In genomic region chr2:104405628-104406027, GRCh38 we compare ENCODE assay signal across 20 cellular contexts.
DNase-seq lines count a peak whose midpoint lies in the region; FAIRE-seq and TF ChIP-seq lines count a peak whose summit lies in the region.
"Had no signal": no experiment of that assay in that cellular context is flagged by ENCODE, and none has a peak within 500 bp of the region (broad histone marks: within the 10 kb centered on the region; RNA-seq: fewer than 3 reads in every experiment).

No MANE protein-coding gene starts in this region.

- no peak overlapping the region for H2AFZ ChIP-seq in trophoblast cell (ENCODE audit: insufficient read depth, low read length, poor library complexity)

- H3K4me1 ChIP-seq in trophoblast cell (ENCODE audit: control insufficient read depth in 1 of 2, insufficient read depth in 2 of 2, low read length in 2 of 2): no peaks in the 10 kb centered on the region
- no peaks in the 10 kb centered on the region for H3K4me1 ChIP-seq in kidney (ENCODE audit: control insufficient read depth in 1 of 2, insufficient read depth in 1 of 2, low read depth in 1 of 2, low read length in 2 of 2)
- H3K4me1 ChIP-seq: BE2C, HAP-1 had no signal

- H3K27ac ChIP-seq in trophoblast cell (ENCODE audit: low read depth, low read length) (no peak overlapping the region), kidney (ENCODE audit: low read depth in 2 of 2, low read length in 2 of 2) (no peak overlapping the region)
- H3K27ac ChIP-seq: C4-2B, HL-60 had no signal

- no peak overlapping the region for H2AK5ac ChIP-seq in trophoblast cell (ENCODE audit: low read length)

- no peak overlapping the region for H4K8ac ChIP-seq in trophoblast cell (ENCODE audit: low read depth, low read length)

- no peaks in the 10 kb centered on the region for H3K9me3 ChIP-seq in trophoblast cell (ENCODE audit: insufficient read depth, low read depth, low read length)
- H3K9me3 ChIP-seq in kidney (ENCODE audit: control insufficient read depth in 1 of 2, low read length in 2 of 2): no peaks in the 10 kb centered on the region
- H3K9me3 ChIP-seq: BE2C, HAP-1 had no signal

- H3K79me1 ChIP-seq in trophoblast cell (ENCODE audit: low read length): no peaks in the 10 kb centered on the region

- peak overlapping the region; percentile 49 for H3K27ac Mint-ChIP-seq in activated naive CD4-positive, alpha-beta T cell treated with anti-CD3 and anti-CD28 coated beads, Interleukin-2, amount 50 U/mL, for 24 hours
- H3K27ac Mint-ChIP-seq in activated naive CD4-positive, alpha-beta T cell treated with anti-CD3 and anti-CD28 coated beads, Interleukin-2, amount 10 ng/mL, durations not matched to agents 7 days and 5 days: no peak overlapping the region
- peak overlapping the region in 4 of 5 experiments; percentile 66 to 95 (median 88) for H3K27ac Mint-ChIP-seq in brain
- H3K27ac Mint-ChIP-seq: CD4-positive, alpha-beta memory T cell; HFFc6 had no signal

- peak overlapping the region; percentile 84 for H4K12ac ChIP-seq in trophoblast cell (ENCODE audit: low read depth, low read length)

- no peak overlapping the region for H4K91ac ChIP-seq in trophoblast cell (ENCODE audit: low read depth, low read length)

- H3K4me2 ChIP-seq in trophoblast cell (ENCODE audit: low read length): no peak overlapping the region

- no peak for TF ChIP-seq CTCF in brain (conservative IDR thresholded peaks at IDR 0.05)
- TF ChIP-seq CTCF in kidney (IDR thresholded peaks at IDR 0.05; ENCODE audit: borderline replicate concordance, extremely low read depth, insufficient read depth): no peak

- H3K4me3 ChIP-seq in trophoblast cell (ENCODE audit: low read depth, low read length) (no peak overlapping the region), kidney (ENCODE audit: low read length in 2 of 2) (no peak overlapping the region)
- H3K4me3 ChIP-seq: HAP-1 had no signal

- H2BK5ac ChIP-seq in trophoblast cell (ENCODE audit: low read depth, low read length, poor library complexity): no peak overlapping the region

- H2BK120ac ChIP-seq in trophoblast cell (ENCODE audit: insufficient read depth, low read length, poor library complexity): no peak overlapping the region

- CTCF ChIA-PET in activated naive CD4-positive, alpha-beta T cell treated with anti-CD3 and anti-CD28 coated beads, Interleukin-2, amount 10 ng/mL, durations not matched to agents 7 days and 5 days (lab: Charles Lee): no interaction called here

- H2BK12ac ChIP-seq in trophoblast cell (ENCODE audit: low read length): no peak overlapping the region

- H3K79me2 ChIP-seq in trophoblast cell (ENCODE audit: control insufficient read depth, insufficient read depth, low read length, poor library complexity): no peaks in the 10 kb centered on the region

- no peaks in the 10 kb centered on the region for H3K9me3 Mint-ChIP-seq in activated naive CD4-positive, alpha-beta T cell treated with anti-CD3 and anti-CD28 coated beads, Interleukin-2, amount 50 U/mL, for 24 hours
- H3K9me3 Mint-ChIP-seq in activated naive CD4-positive, alpha-beta T cell treated with anti-CD3 and anti-CD28 coated beads, Interleukin-2, amount 10 ng/mL, durations not matched to agents 7 days and 5 days: no peaks in the 10 kb centered on the region
- H3K9me3 Mint-ChIP-seq in brain: peaks cover 0 to 3% (median 0%) of the 10 kb centered on the region in 5 experiments

- no peak for FAIRE-seq in kidney (lab: Jason Lieb, UNC)
- FAIRE-seq: A204.1, D721Med, GM19239, H1 had no signal

- H3K36me3 ChIP-seq in trophoblast cell (ENCODE audit: control insufficient read depth in 1 of 2, insufficient read depth in 2 of 2, low read length in 2 of 2) (no peaks in the 10 kb centered on the region), kidney (ENCODE audit: control insufficient read depth in 1 of 2, insufficient read depth in 2 of 2, low read length in 2 of 2) (no peaks in the 10 kb centered on the region)
- H3K36me3 ChIP-seq: BE2C, HAP-1 had no signal

- no peak overlapping the region for H3K23ac ChIP-seq in trophoblast cell (ENCODE audit: low read length)

- no peak overlapping the region for H3K4ac ChIP-seq in trophoblast cell (ENCODE audit: low read depth, low read length)

- H3K4me1 Mint-ChIP-seq in activated naive CD4-positive, alpha-beta T cell treated with anti-CD3 and anti-CD28 coated beads, Interleukin-2, amount 50 U/mL, for 24 hours: no peaks in the 10 kb centered on the region
- no peaks in the 10 kb centered on the region for H3K4me1 Mint-ChIP-seq in activated naive CD4-positive, alpha-beta T cell treated with anti-CD3 and anti-CD28 coated beads, Interleukin-2, amount 10 ng/mL, durations not matched to agents 7 days and 5 days
- H3K4me1 Mint-ChIP-seq in brain: peaks cover 80% of the 10 kb centered on the region
- H3K4me1 Mint-ChIP-seq: CD4-positive, alpha-beta memory T cell had no signal

- no peak for DNase-seq in activated naive CD4-positive, alpha-beta T cell treated with anti-CD3 and anti-CD28 coated beads, Interleukin-2, amount 10 ng/mL, durations not matched to agents 7 days and 5 days
- DNase-seq in NCI-H446 (lab: John Stamatoyannopoulos, UW) (peak; percentile 73), trophoblast cell (no peak), kidney (no peak), HCEC 1CT (no peak)
- DNase-seq: CD4-positive, alpha-beta memory T cell; DMS53; GF-D8; HFFc6; IMR-90 had no signal

- no peaks in the 10 kb centered on the region for H3K27me3 ChIP-seq in trophoblast cell (ENCODE audit: insufficient read depth, low read length)
- H3K27me3 ChIP-seq: BE2C had no signal

- no peaks in the 10 kb centered on the region for H3K36me3 Mint-ChIP-seq in activated naive CD4-positive, alpha-beta T cell treated with anti-CD3 and anti-CD28 coated beads, Interleukin-2, amount 50 U/mL, for 24 hours
- H3K36me3 Mint-ChIP-seq in activated naive CD4-positive, alpha-beta T cell treated with anti-CD3 and anti-CD28 coated beads, Interleukin-2, amount 10 ng/mL, durations not matched to agents 7 days and 5 days: no peaks in the 10 kb centered on the region
- no peaks in the 10 kb centered on the region for H3K36me3 Mint-ChIP-seq in brain
- H3K36me3 Mint-ChIP-seq: CD4-positive, alpha-beta memory T cell had no signal

- intact Hi-C loops in kidney (cut with DNase I): no loop called here

- no peak overlapping the region for H3K18ac ChIP-seq in trophoblast cell (ENCODE audit: low read length)

- H3K4me3 Mint-ChIP-seq in activated naive CD4-positive, alpha-beta T cell treated with anti-CD3 and anti-CD28 coated beads, Interleukin-2, amount 50 U/mL, for 24 hours: no peak overlapping the region
- no peak overlapping the region for H3K4me3 Mint-ChIP-seq in activated naive CD4-positive, alpha-beta T cell treated with anti-CD3 and anti-CD28 coated beads, Interleukin-2, amount 10 ng/mL, durations not matched to agents 7 days and 5 days
- H3K4me3 Mint-ChIP-seq in brain: peak overlapping the region in 4 of 5 experiments; percentile 24 to 94 (median 46)
- H3K4me3 Mint-ChIP-seq: CD4-positive, alpha-beta memory T cell; HFFc6 had no signal

- H3K14ac ChIP-seq in trophoblast cell (ENCODE audit: low read length): no peak overlapping the region

- peaks cover 4% of the 10 kb centered on the region for H3K27me3 Mint-ChIP-seq in activated naive CD4-positive, alpha-beta T cell treated with anti-CD3 and anti-CD28 coated beads, Interleukin-2, amount 50 U/mL, for 24 hours
- no peaks in the 10 kb centered on the region for H3K27me3 Mint-ChIP-seq in activated naive CD4-positive, alpha-beta T cell treated with anti-CD3 and anti-CD28 coated beads, Interleukin-2, amount 10 ng/mL, durations not matched to agents 7 days and 5 days
- no peaks in the 10 kb centered on the region for H3K27me3 Mint-ChIP-seq in brain
- H3K27me3 Mint-ChIP-seq: CD4-positive, alpha-beta memory T cell had no signal

- H3K9ac ChIP-seq in trophoblast cell (ENCODE audit: low read length) (no peak overlapping the region), kidney (ENCODE audit: low read length in 2 of 2) (no peak overlapping the region)

- WGBS in trophoblast cell (ENCODE audit: extremely low coverage, insufficient coverage, insufficient read length): no CpG with 5 or more reads among the region's 8 CpGs

Comparison
In these comparisons a context has a peak if more than half of its experiments do, and no peak if none do; other contexts are left out.
1. H3K4me3 Mint-ChIP-seq: peak in brain (4 of 5); none in activated naive CD4-positive, alpha-beta T cell treated with anti-CD3 and anti-CD28 coated beads, Interleukin-2, amount 50 U/mL, for 24 hours (single experiment) and activated naive CD4-positive, alpha-beta T cell treated with anti-CD3 and anti-CD28 coated beads, Interleukin-2, amount 10 ng/mL, durations not matched to agents 7 days and 5 days (single experiment).
2. DNase-seq: peak in NCI-H446 (2 of 2); none in activated naive CD4-positive, alpha-beta T cell treated with anti-CD3 and anti-CD28 coated beads, Interleukin-2, amount 10 ng/mL, durations not matched to agents 7 days and 5 days (single experiment), trophoblast cell (0 of 2), kidney (single experiment) and HCEC 1CT (single experiment).